18 cellular contexts compared by ENCODE assay signal in the genomic region with DNA sequence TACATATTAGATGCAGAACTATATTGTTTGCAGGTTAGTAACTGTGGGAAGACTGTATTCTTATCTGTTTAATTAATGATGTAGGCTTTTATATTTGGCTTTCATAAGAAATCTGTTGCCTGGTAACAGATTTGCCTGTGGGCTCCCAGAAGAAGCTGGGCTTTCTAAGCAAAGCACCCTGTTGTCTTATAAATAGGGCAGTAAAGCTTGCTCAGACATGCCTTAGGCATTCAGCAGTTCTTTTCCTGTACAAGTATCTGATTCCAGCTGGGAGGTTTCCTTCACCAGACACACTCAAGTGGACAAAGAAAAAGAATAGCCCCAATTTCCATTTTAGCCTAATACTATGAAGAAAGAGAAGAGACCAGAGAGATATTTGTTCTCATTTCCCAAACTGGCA.
DNase-seq lines count a peak whose midpoint lies in the region; ATAC-seq and TF ChIP-seq lines count a peak whose summit lies in the region.
"Had no signal": no experiment of that assay in that cellular context is flagged by ENCODE, and none has a peak within 500 bp of the region (broad histone marks: within the 10 kb centered on the region; RNA-seq: fewer than 3 reads in every experiment).

No MANE protein-coding gene starts in this region.

- CTCF ChIA-PET in RWPE1 (lab: Yijun Ruan, JAX), result no interaction called here

- H3K36me3 Mint-ChIP-seq in chondrocyte (ENCODE audit: low read depth), result no peaks in the 10 kb centered on the region
- H3K36me3 Mint-ChIP-seq: activated naive CD8-positive, alpha-beta T cell treated with anti-CD3 and anti-CD28 coated beads for 36 hours; immature natural killer cell had no signal

- no peak overlapping the region for H3K27ac ChIP-seq in RWPE1
- H3K27ac ChIP-seq in foreskin keratinocyte, result no peak overlapping the region
- no peak overlapping the region for H3K27ac ChIP-seq in left lung
- H3K27ac ChIP-seq: upper lobe of right lung had no signal

- DNase-seq in COLO829 (ENCODE audit: low spot score), result peak; percentile 47
- DNase-seq in NCI-H1105 treated with DMSO at 0.1 percent for 48 hours (lab: John Stamatoyannopoulos, UW), result peak; percentile 96
- DNase-seq in RWPE1 (ENCODE audit: low spot score), result peak; percentile 13
- peak; percentile 59 to 77 for DNase-seq in foreskin keratinocyte
- DNase-seq in chondrocyte (ENCODE audit: low spot score), result no peak
- DNase-seq in NCI-H2196 treated with DMSO at 0.1 percent for 48 hours (lab: John Stamatoyannopoulos, UW; ENCODE audit: unreplicated experiment), result no peak
- DNase-seq in left lung, result no peak
- no peak for DNase-seq in NAMALWA (ENCODE audit: low spot score)
- DNase-seq: activated CD4-positive, alpha-beta T cell treated with anti-CD3 and anti-CD28 coated beads, Interleukin-2, amount 10 ng/mL, durations not matched to agents 7 days and 5 days; activated naive CD8-positive, alpha-beta T cell treated with anti-CD3 and anti-CD28 coated beads for 36 hours; activated T-cell treated with anti-CD3 and anti-CD28 coated beads, Interleukin-2, amount 50 U/mL, for 4 hours; central memory CD4-positive, alpha-beta T cell; immature natural killer cell; mesenchymal stem cell; occipital lobe; SHP77; stimulated activated naive CD4-positive, alpha-beta T cell treated with Interleukin-2 at 50 U/mL for 16 hours; upper lobe of right lung had no signal

- peaks cover 10% of the 10 kb centered on the region for H3K27me3 Mint-ChIP-seq in chondrocyte (ENCODE audit: low read depth)
- H3K27me3 Mint-ChIP-seq: activated CD4-positive, alpha-beta T cell treated with anti-CD3 and anti-CD28 coated beads, Interleukin-2, amount 10 ng/mL, durations not matched to agents 7 days and 5 days; activated naive CD8-positive, alpha-beta T cell treated with anti-CD3 and anti-CD28 coated beads for 36 hours had no signal

- POLR2A ChIA-PET in RWPE1 (lab: Yijun Ruan, JAX; ENCODE audit: low non-redundant PET), result no interaction called here

- no peaks in the 10 kb centered on the region for H3K9me3 ChIP-seq in left lung
- H3K9me3 ChIP-seq: upper lobe of right lung had no signal

- no peak overlapping the region for H3K4me3 Mint-ChIP-seq in chondrocyte (ENCODE audit: unreplicated experiment)
- H3K4me3 Mint-ChIP-seq: activated CD4-positive, alpha-beta T cell treated with anti-CD3 and anti-CD28 coated beads, Interleukin-2, amount 10 ng/mL, durations not matched to agents 7 days and 5 days; activated naive CD8-positive, alpha-beta T cell treated with anti-CD3 and anti-CD28 coated beads for 36 hours; activated T-cell treated with anti-CD3 and anti-CD28 coated beads, Interleukin-2, amount 50 U/mL, for 4 hours; immature natural killer cell had no signal

- H3K36me3 ChIP-seq in left lung, result no peaks in the 10 kb centered on the region
- H3K36me3 ChIP-seq: upper lobe of right lung had no signal

- no peak overlapping the region for H3K4me3 ChIP-seq in left lung
- H3K4me3 ChIP-seq: upper lobe of right lung had no signal

- H3K4me1 Mint-ChIP-seq in chondrocyte (ENCODE audit: low read depth), result no peaks in the 10 kb centered on the region
- H3K4me1 Mint-ChIP-seq: activated CD4-positive, alpha-beta T cell treated with anti-CD3 and anti-CD28 coated beads, Interleukin-2, amount 10 ng/mL, durations not matched to agents 7 days and 5 days; activated naive CD8-positive, alpha-beta T cell treated with anti-CD3 and anti-CD28 coated beads for 36 hours; immature natural killer cell had no signal

- H3K9me3 Mint-ChIP-seq in chondrocyte (ENCODE audit: low read depth), result no peaks in the 10 kb centered on the region
- H3K9me3 Mint-ChIP-seq: activated CD4-positive, alpha-beta T cell treated with anti-CD3 and anti-CD28 coated beads, Interleukin-2, amount 10 ng/mL, durations not matched to agents 7 days and 5 days; activated naive CD8-positive, alpha-beta T cell treated with anti-CD3 and anti-CD28 coated beads for 36 hours had no signal

- peaks cover 9% of the 10 kb centered on the region for H3K4me1 ChIP-seq in foreskin keratinocyte
- no peaks in the 10 kb centered on the region for H3K4me1 ChIP-seq in left lung
- H3K4me1 ChIP-seq: upper lobe of right lung had no signal

- no peak for TF ChIP-seq CTCF in RWPE1 (conservative IDR thresholded peaks at IDR 0.05; ENCODE audit: low read depth)
- TF ChIP-seq CTCF in foreskin keratinocyte (conservative IDR thresholded peaks at IDR 0.05), result no peak
- no peak for TF ChIP-seq CTCF in chondrocyte (IDR thresholded peaks at IDR 0.05)
- TF ChIP-seq CTCF in left lung (IDR thresholded peaks at IDR 0.05), result no peak

- H3K27ac Mint-ChIP-seq in chondrocyte (ENCODE audit: unreplicated experiment), result no peak overlapping the region
- H3K27ac Mint-ChIP-seq: activated CD4-positive, alpha-beta T cell treated with anti-CD3 and anti-CD28 coated beads, Interleukin-2, amount 10 ng/mL, durations not matched to agents 7 days and 5 days; activated naive CD8-positive, alpha-beta T cell treated with anti-CD3 and anti-CD28 coated beads for 36 hours; immature natural killer cell had no signal

- intact Hi-C loops in left lung (cut with DNase I), result no loop called here

- ATAC-seq in foreskin keratinocyte, result peak; percentile 73
- no peak for ATAC-seq in left lung
- ATAC-seq: activated T-cell treated with anti-CD3 and anti-CD28 coated beads, Interleukin-2, amount 50 U/mL, for 4 hours; upper lobe of right lung had no signal

- H3K27me3 ChIP-seq in foreskin keratinocyte (no peaks in the 10 kb centered on the region), left lung (no peaks in the 10 kb centered on the region)
- H3K27me3 ChIP-seq: upper lobe of right lung had no signal

Comparison
In these comparisons a context has a peak if more than half of its experiments do, and no peak if none do; other contexts are left out.
1. DNase-seq: peak in COLO829 (single experiment), NCI-H1105 treated with DMSO at 0.1 percent for 48 hours (single experiment), RWPE1 (single experiment) and foreskin keratinocyte (2 of 2); none in chondrocyte (single experiment), NCI-H2196 treated with DMSO at 0.1 percent for 48 hours (single experiment), left lung (0 of 2) and NAMALWA (single experiment).